Comparison of ENCODE assay signal across 2 cellular contexts in the genomic region with DNA sequence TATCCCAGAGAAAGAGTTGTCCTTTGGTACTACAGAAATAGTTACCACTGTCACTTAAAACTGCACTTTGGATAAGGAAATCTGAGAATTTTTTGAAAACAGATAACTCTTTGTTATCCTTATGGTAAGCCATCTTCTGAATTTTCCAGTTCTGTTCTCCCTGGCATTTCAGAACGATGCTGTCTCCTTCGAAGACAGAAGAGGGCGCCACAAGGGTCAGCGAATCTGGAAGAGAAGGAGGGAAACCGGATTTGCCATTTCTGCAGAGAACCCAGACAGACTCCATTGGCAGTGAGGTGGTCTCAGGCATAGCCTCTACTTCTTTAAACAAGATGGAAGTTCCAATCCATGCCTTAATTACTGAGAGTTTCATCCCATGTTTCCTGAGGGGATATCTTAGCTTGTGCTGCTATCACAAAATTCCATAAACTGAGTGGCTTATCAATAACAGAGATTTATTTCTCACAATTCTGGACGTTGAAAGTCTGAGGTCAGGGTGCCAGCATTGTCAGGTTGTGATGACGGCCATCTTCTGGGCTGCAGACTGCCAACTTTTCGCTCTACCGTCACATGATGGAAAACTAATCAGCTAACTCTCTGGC.
A peak's percentile ranks its signal among the peaks of the same experiment; 100 is the strongest.
TF ChIP-seq lines count a peak whose summit lies in the region.

No MANE protein-coding gene starts in this region.

TF ChIP-seq in IMR-90, 13 proteins besides CTCF, POLR2A, EP300 and RAD21:
- TF ChIP-seq SMC3 (IDR thresholded peaks at IDR 0.05; ENCODE audit: low read depth, low read length) (peak; percentile 20; the same call in 1 of the 2 replicates), FOS (IDR thresholded peaks at IDR 0.05; ENCODE audit: low read depth, low read length) (no peak)
TF ChIP-seq in IMR-90: peak in this region for 1.

TF ChIP-seq in GM12878, 131 proteins besides CTCF, POLR2A, EP300 and RAD21:
- no peak for TF ChIP-seq TBL1XR1 (IDR thresholded peaks at IDR 0.05; ENCODE audit: low read depth, low read length)
- 0 out of 2 replicates have a peak, but pooled peaks have one; percentile 11 for TF ChIP-seq YY1 (IDR thresholded peaks at IDR 0.05; ENCODE audit: low read depth, low read length)
- TF ChIP-seq RCOR1 (conservative IDR thresholded peaks at IDR 0.05; ENCODE audit: low read depth, low read length): no peak
